1 cellular context compared by ENCODE assay signal in genomic region chr16:62068747-62069146, GRCh38.
TF ChIP-seq lines count a peak whose summit lies in the region.

No MANE protein-coding gene starts in this region.

TF ChIP-seq in K562, 482 proteins besides CTCF, POLR2A, EP300 and RAD21 (continued from another document):
- TF ChIP-seq HMGN3 (IDR thresholded peaks at IDR 0.05; ENCODE audit: borderline replicate concordance, extremely low read depth, insufficient read length, low read depth, low read length) (no peak), GATA2 (CRISPR knock-in tag; IDR thresholded peaks at IDR 0.05) (no peak), TFAM (CRISPR knock-in tag; conservative IDR thresholded peaks at IDR 0.05) (no peak), RBM17 (IDR thresholded peaks at IDR 0.05; ENCODE audit: borderline replicate concordance, low read depth, low read length) (no peak)
- TF ChIP-seq, protein P1, sequence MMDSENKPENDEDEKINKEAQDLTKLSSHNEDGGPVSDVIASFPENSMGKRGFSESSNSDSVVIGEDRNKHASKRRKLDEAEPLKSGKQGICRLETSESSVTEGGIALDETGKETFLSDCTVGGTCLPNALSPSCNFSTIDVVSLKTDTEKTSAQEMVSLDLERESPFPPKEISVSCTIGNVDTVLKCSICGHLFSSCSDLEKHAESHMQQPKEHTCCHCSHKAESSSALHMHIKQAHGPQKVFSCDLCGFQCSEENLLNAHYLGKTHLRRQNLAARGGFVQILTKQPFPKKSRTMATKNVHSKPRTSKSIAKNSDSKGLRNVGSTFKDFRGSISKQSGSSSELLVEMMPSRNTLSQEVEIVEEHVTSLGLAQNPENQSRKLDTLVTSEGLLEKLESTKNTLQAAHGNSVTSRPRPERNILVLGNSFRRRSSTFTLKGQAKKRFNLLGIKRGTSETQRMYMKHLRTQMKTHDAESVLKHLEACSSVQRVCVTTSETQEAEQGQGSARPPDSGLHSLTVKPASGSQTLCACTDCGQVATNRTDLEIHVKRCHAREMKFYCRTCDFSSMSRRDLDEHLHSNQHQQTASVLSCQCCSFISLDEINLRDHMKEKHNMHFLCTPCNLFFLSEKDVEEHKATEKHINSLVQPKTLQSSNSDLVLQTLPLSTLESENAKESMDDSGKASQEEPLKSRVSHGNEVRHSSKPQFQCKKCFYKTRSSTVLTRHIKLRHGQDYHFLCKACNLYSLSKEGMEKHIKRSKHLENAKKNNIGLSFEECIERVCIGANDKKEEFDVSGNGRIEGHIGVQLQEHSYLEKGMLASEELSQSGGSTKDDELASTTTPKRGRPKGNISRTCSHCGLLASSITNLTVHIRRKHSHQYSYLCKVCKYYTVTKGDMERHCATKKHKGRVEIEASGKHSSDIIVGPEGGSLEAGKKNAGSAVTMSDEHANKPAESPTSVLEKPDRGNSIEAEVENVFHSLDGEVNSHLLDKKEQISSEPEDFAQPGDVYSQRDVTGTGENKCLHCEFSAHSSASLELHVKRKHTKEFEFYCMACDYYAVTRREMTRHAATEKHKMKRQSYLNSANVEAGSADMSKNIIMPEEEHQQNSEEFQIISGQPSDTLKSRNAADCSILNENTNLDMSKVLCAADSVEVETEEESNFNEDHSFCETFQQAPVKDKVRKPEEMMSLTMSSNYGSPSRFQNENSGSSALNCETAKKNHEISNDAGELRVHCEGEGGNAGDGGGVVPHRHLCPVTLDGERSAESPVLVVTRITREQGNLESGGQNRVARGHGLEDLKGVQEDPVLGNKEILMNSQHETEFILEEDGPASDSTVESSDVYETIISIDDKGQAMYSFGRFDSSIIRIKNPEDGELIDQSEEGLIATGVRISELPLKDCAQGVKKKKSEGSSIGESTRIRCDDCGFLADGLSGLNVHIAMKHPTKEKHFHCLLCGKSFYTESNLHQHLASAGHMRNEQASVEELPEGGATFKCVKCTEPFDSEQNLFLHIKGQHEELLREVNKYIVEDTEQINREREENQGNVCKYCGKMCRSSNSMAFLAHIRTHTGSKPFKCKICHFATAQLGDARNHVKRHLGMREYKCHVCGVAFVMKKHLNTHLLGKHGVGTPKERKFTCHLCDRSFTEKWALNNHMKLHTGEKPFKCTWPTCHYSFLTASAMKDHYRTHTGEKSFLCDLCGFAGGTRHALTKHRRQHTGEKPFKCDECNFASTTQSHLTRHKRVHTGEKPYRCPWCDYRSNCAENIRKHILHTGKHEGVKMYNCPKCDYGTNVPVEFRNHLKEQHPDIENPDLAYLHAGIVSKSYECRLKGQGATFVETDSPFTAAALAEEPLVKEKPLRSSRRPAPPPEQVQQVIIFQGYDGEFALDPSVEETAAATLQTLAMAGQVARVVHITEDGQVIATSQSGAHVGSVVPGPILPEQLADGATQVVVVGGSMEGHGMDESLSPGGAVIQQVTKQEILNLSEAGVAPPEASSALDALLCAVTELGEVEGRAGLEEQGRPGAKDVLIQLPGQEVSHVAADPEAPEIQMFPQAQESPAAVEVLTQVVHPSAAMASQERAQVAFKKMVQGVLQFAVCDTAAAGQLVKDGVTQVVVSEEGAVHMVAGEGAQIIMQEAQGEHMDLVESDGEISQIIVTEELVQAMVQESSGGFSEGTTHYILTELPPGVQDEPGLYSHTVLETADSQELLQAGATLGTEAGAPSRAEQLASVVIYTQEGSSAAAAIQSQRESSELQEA (IDR thresholded peaks at IDR 0.05; ENCODE audit: low read depth) = no peak
